ENCODE assay signal across 17 cellular contexts in genomic region chr11:76863196-76863777, GRCh38. TPM values are rescaled to one million over a fixed set of nuclear protein-coding genes. Genes with fewer than 3 reads are reported as not detected.
DNase-seq lines count a peak whose midpoint lies in the region; ATAC-seq and TF ChIP-seq lines count a peak whose summit lies in the region.
"Had no signal": no experiment of that assay in that cellular context is flagged by ENCODE, and none has a peak within 500 bp of the region (broad histone marks: within the 10 kb centered on the region; RNA-seq: fewer than 3 reads in every experiment).

No MANE protein-coding gene starts in this region.

- no peak for TF ChIP-seq CTCF in Loucy (conservative IDR thresholded peaks at IDR 0.05; ENCODE audit: low read length)

- CTCF ChIA-PET in T-cell (lab: Charles Lee) = no interaction called here

- DNase-seq in AML-193 (lab: John Stamatoyannopoulos, UW) (peak; percentile 92 to 95), T-cell (peak in 1 of 34 experiments; percentile 22), lung microvascular endothelial cell (ENCODE audit: low read depth in 2 of 2) (peak; percentile 9 to 25), D341Med (ENCODE audit: low spot score) (no peak), NCI-H2081 (lab: John Stamatoyannopoulos, UW) (no peak)
- DNase-seq: ACHN; Calu3; left ventricle myocardium inferior; natural killer cell; NCI-H2081 treated with DMSO at 0.1 percent for 48 hours; NCI-H69; stimulated activated naive CD4-positive, alpha-beta T cell treated with Interleukin-2 at 50 U/mL for 16 hours had no signal

- ATAC-seq in T-cell (replicated peaks in 1 of 4) (no peak), HG03378 (IDR thresholded peaks at IDR 0.05; ENCODE audit: unreplicated experiment) (no peak), HG03196 (IDR thresholded peaks at IDR 0.05; ENCODE audit: unreplicated experiment) (no peak)
- ATAC-seq: gastrocnemius medialis, natural killer cell had no signal

- H3K27me3 ChIP-seq in Loucy (ENCODE audit: insufficient read depth, low read length, poor library complexity, severe bottlenecking) = no peaks in the 10 kb centered on the region
- H3K27me3 ChIP-seq: gastrocnemius medialis had no signal

- POLR2A ChIA-PET in T-cell (lab: Charles Lee) = no interaction called here

- H3K27me3 Mint-ChIP-seq in T-cell = no peaks in the 10 kb centered on the region

- peak overlapping the region; percentile 8 to 54 for H3K27ac Mint-ChIP-seq in T-cell
- H3K27ac Mint-ChIP-seq: activated T-helper 2 cell treated with anti-CD3 and anti-CD28 coated beads, Interferon-gamma antibody, Interleukin-2, Interleukin-4, amounts not matched to agents 10 μg/mL and 5 μg/mL and 100 μg/mL, durations not matched to agents 14 hours and 24 hours and 36 hours; natural killer cell had no signal

- no peaks in the 10 kb centered on the region for H3K9me3 ChIP-seq in Loucy (ENCODE audit: insufficient read depth, low read depth, low read length)
- H3K9me3 ChIP-seq: gastrocnemius medialis, left ventricle myocardium inferior had no signal

- no peak overlapping the region for H3K9ac ChIP-seq in Loucy (ENCODE audit: low read depth, low read length, poor library complexity, severe bottlenecking)

- H3K4me1 ChIP-seq in Loucy (ENCODE audit: insufficient read depth, low read length, poor library complexity, severe bottlenecking) = peaks cover 27% of the 10 kb centered on the region

- H3K4me3 ChIP-seq in Loucy (ENCODE audit: low read length, poor library complexity, severe bottlenecking) = no peak overlapping the region
- H3K4me3 ChIP-seq: gastrocnemius medialis, left ventricle myocardium inferior had no signal

- no peak overlapping the region for H3K4me3 Mint-ChIP-seq in T-cell
- H3K4me3 Mint-ChIP-seq: natural killer cell had no signal

- peaks cover 11% of the 10 kb centered on the region for H3K36me3 Mint-ChIP-seq in T-cell
- H3K36me3 Mint-ChIP-seq: natural killer cell had no signal

- peak overlapping the region; percentile 96 for H3K4me2 ChIP-seq in Loucy (ENCODE audit: low read depth, low read length, poor library complexity, severe bottlenecking)

- no peaks in the 10 kb centered on the region for H4K20me1 ChIP-seq in Loucy (ENCODE audit: insufficient read depth, low read length, poor library complexity, severe bottlenecking)

- 0 out of 2 replicates have a peak, but pooled peaks cover 3% of the 10 kb centered on the region for H3F3A ChIP-seq in Loucy (ENCODE audit: low read depth)

- no peak overlapping the region for H2AFZ ChIP-seq in Loucy (ENCODE audit: low read length)

- no peaks in the 10 kb centered on the region for H3K9me2 ChIP-seq in Loucy (replicated peaks; ENCODE audit: low read depth, low read length)

- no peaks in the 10 kb centered on the region for H3K36me3 ChIP-seq in Loucy (ENCODE audit: insufficient read depth, low read length)
- H3K36me3 ChIP-seq: gastrocnemius medialis, left ventricle myocardium inferior had no signal

- H3K4me1 Mint-ChIP-seq in T-cell = peaks cover 23 to 31% (median 26%) of the 10 kb centered on the region in 3 donors

- 0 out of 2 replicates have a peak, but pooled peaks cover 16% of the 10 kb centered on the region for H3K79me2 ChIP-seq in Loucy (ENCODE audit: insufficient read depth, low read length)

- H3K9me3 Mint-ChIP-seq in T-cell = no peaks in the 10 kb centered on the region
- H3K9me3 Mint-ChIP-seq: activated T-helper 2 cell treated with anti-CD3 and anti-CD28 coated beads, Interferon-gamma antibody, Interleukin-2, Interleukin-4, amounts not matched to agents 10 μg/mL and 5 μg/mL and 100 μg/mL, durations not matched to agents 14 hours and 24 hours and 36 hours; natural killer cell had no signal

RNA-seq across cellular contexts. Expression of gene ACER3, which starts 2.6 kb away (rescaled TPM):
- total RNA-seq in T-cell = 1 to 10 TPM; 4.3 to 9.0 (median 5.2) TPM
- 10.7 and 13.5 TPM in 2 replicates for total RNA-seq in lung microvascular endothelial cell

Comparison
In these comparisons a context has a peak if more than half of its experiments do, and no peak if none do; other contexts are left out.
1. DNase-seq: peak in AML-193 (2 of 2) and lung microvascular endothelial cell (2 of 2); none in D341Med (single experiment) and NCI-H2081 (0 of 2).